Comparison of ENCODE assay signal across 11 cellular contexts in genomic region chr19:6532244-6532999, GRCh38. TPM values are rescaled to one million over a fixed set of nuclear protein-coding genes. Genes with fewer than 3 reads are reported as not detected.
DNase-seq lines count a peak whose midpoint lies in the region; ATAC-seq lines count a peak whose summit lies in the region.
"Had no signal": no experiment of that assay in that cellular context is flagged by ENCODE, and none has a peak within 500 bp of the region (broad histone marks: within the 10 kb centered on the region; RNA-seq: fewer than 3 reads in every experiment).

No MANE protein-coding gene starts in this region.

- no peaks in the 10 kb centered on the region for H3K36me3 ChIP-seq in CD8-positive, alpha-beta memory T cell (ENCODE audit: insufficient read depth, low read length)
- H3K36me3 ChIP-seq in HUES6 (ENCODE audit: control insufficient read depth, insufficient read depth, low read length): peaks cover 14% of the 10 kb centered on the region; the same call in 1 of the 2 replicates

- H3K9ac ChIP-seq in HUES6 (ENCODE audit: low read length): peak overlapping the region; percentile 80

- peaks cover 0 to 2% (median 0%) of the 10 kb centered on the region in 5 donors for H3K9me3 Mint-ChIP-seq in CD8-positive, alpha-beta memory T cell
- H3K9me3 Mint-ChIP-seq in activated CD8-positive, alpha-beta memory T cell treated with anti-CD3 and anti-CD28 coated beads, Interleukin-2, amount 10 ng/mL, durations not matched to agents 7 days and 5 days (ENCODE audit: low read depth): no peaks in the 10 kb centered on the region
- no peaks in the 10 kb centered on the region for H3K9me3 Mint-ChIP-seq in memory B cell

- peaks cover 9% of the 10 kb centered on the region for H3K27me3 ChIP-seq in CD8-positive, alpha-beta memory T cell (ENCODE audit: insufficient read depth, low read length, poor library complexity, severe bottlenecking)
- peaks cover 48% of the 10 kb centered on the region for H3K27me3 ChIP-seq in HUES6 (ENCODE audit: control insufficient read depth, insufficient read depth, low read length)

- peaks cover 56 to 71% (median 64%) of the 10 kb centered on the region in 3 donors for H3K4me1 Mint-ChIP-seq in CD8-positive, alpha-beta memory T cell
- H3K4me1 Mint-ChIP-seq in activated CD8-positive, alpha-beta memory T cell treated with anti-CD3 and anti-CD28 coated beads, Interleukin-2, amount 10 ng/mL, durations not matched to agents 7 days and 5 days: peaks cover 53% of the 10 kb centered on the region
- H3K4me1 Mint-ChIP-seq in memory B cell: peaks cover 53% of the 10 kb centered on the region

- CTCF ChIA-PET in CD8-positive, alpha-beta memory T cell (lab: Charles Lee): interaction anchor here (1.3 kb wide), 1 partner anchor 10 kb away, joined by 3 read pairs; no protein-coding TSS in a partner anchor
- CTCF ChIA-PET in activated CD8-positive, alpha-beta memory T cell treated with anti-CD3 and anti-CD28 coated beads, Interleukin-2, amount 10 ng/mL, durations not matched to agents 7 days and 5 days (lab: Charles Lee): interaction anchor here (0.9 to 2.4 kb wide), 4 partner anchors 14 to 19 kb away, joined by 4 to 9 read pairs (median 6); no protein-coding TSS in a partner anchor

- H3K4me3 ChIP-seq in CD8-positive, alpha-beta memory T cell (ENCODE audit: low read length): peak overlapping the region; percentile 49
- peak overlapping the region; percentile 63 for H3K4me3 ChIP-seq in HUES6 (ENCODE audit: low read depth, low read length)

- H3K4me1 ChIP-seq in CD8-positive, alpha-beta memory T cell (ENCODE audit: insufficient read depth, low read length): peaks cover 47% of the 10 kb centered on the region
- H3K4me1 ChIP-seq in HUES6 (ENCODE audit: control insufficient read depth, insufficient read depth, low read length): peaks cover 35% of the 10 kb centered on the region

- H3K27ac Mint-ChIP-seq in CD8-positive, alpha-beta memory T cell: peak overlapping the region in 7 of 8 donors; percentile 39 to 97 (median 87)
- peak overlapping the region; percentile 55 for H3K27ac Mint-ChIP-seq in activated CD8-positive, alpha-beta memory T cell treated with anti-CD3 and anti-CD28 coated beads, Interleukin-2, amount 10 ng/mL, durations not matched to agents 7 days and 5 days
- H3K27ac Mint-ChIP-seq in memory B cell: peak overlapping the region; percentile 92

- peak overlapping the region; percentile 79 for H3K27ac ChIP-seq in CD8-positive, alpha-beta memory T cell (ENCODE audit: low read depth, low read length)
- no peak overlapping the region for H3K27ac ChIP-seq in HUES6 (ENCODE audit: low read depth, low read length)

- POLR2A ChIA-PET in CD8-positive, alpha-beta memory T cell (lab: Charles Lee): interaction anchor here (0.6 kb wide), 1 partner anchor 51 kb away, joined by 3 read pairs; the partner anchor contains the start of gene DENND1C

- DNase-seq in CD8-positive, alpha-beta memory T cell: peak in 1 of 5 donors; percentile 18
- peak; percentile 74 for DNase-seq in activated CD8-positive, alpha-beta memory T cell treated with anti-CD3 and anti-CD28 coated beads, Interleukin-2, amount 10 ng/mL, durations not matched to agents 7 days and 5 days
- peak; percentile 44 to 49 for DNase-seq in memory B cell (ENCODE audit: low spot score in 2 of 2)
- DNase-seq in NCI-H1694 (lab: John Stamatoyannopoulos, UW): no peak
- DNase-seq in RKO (ENCODE audit: low spot score): no peak
- DNase-seq: NCI-H2029 treated with DMSO at 0.1 percent for 48 hours had no signal

- no peaks in the 10 kb centered on the region for H3K9me3 ChIP-seq in CD8-positive, alpha-beta memory T cell (ENCODE audit: low read length)
- peaks cover 8% of the 10 kb centered on the region for H3K9me3 ChIP-seq in HUES6 (ENCODE audit: control insufficient read depth, insufficient read depth, low read depth, low read length)

- H3K4me3 Mint-ChIP-seq in CD8-positive, alpha-beta memory T cell: peak overlapping the region; percentile 82 to 96 (median 88)
- peak overlapping the region; percentile 79 for H3K4me3 Mint-ChIP-seq in activated CD8-positive, alpha-beta memory T cell treated with anti-CD3 and anti-CD28 coated beads, Interleukin-2, amount 10 ng/mL, durations not matched to agents 7 days and 5 days
- H3K4me3 Mint-ChIP-seq in memory B cell: peak overlapping the region; percentile 85

- peaks cover 0 to 14% (median 8%) of the 10 kb centered on the region in 3 donors for H3K36me3 Mint-ChIP-seq in CD8-positive, alpha-beta memory T cell
- H3K36me3 Mint-ChIP-seq in activated CD8-positive, alpha-beta memory T cell treated with anti-CD3 and anti-CD28 coated beads, Interleukin-2, amount 10 ng/mL, durations not matched to agents 7 days and 5 days: peaks cover 19% of the 10 kb centered on the region
- peaks cover 7% of the 10 kb centered on the region for H3K36me3 Mint-ChIP-seq in memory B cell

- H3K27me3 Mint-ChIP-seq in CD8-positive, alpha-beta memory T cell: peaks cover 21 to 30% of the 10 kb centered on the region in 2 donors
- H3K27me3 Mint-ChIP-seq in activated CD8-positive, alpha-beta memory T cell treated with anti-CD3 and anti-CD28 coated beads, Interleukin-2, amount 10 ng/mL, durations not matched to agents 7 days and 5 days: peaks cover 38% of the 10 kb centered on the region
- H3K27me3 Mint-ChIP-seq in memory B cell: peaks cover 1% of the 10 kb centered on the region

- peak; percentile 6 for ATAC-seq in activated CD8-positive, alpha-beta memory T cell treated with anti-CD3 and anti-CD28 coated beads, Interleukin-2, amount 10 ng/mL, durations not matched to agents 7 days and 5 days
- ATAC-seq in memory B cell (ENCODE audit: low read depth): peak; percentile 9
- ATAC-seq in GM18873 (IDR thresholded peaks at IDR 0.05; ENCODE audit: low FRiP score, unreplicated experiment): no peak
- ATAC-seq in HG03521 (IDR thresholded peaks at IDR 0.05; ENCODE audit: unreplicated experiment): no peak

RNA-seq across cellular contexts. Expression of gene TNFSF9, which starts 1.6 kb away (rescaled TPM):
- total RNA-seq in CD8-positive, alpha-beta memory T cell: 10 to 100 TPM; 11.3 to 12.1 TPM
- polyA plus RNA-seq in CD8-positive, alpha-beta memory T cell: 4.5 TPM
- total RNA-seq in activated CD8-positive, alpha-beta memory T cell treated with anti-CD3 and anti-CD28 coated beads, Interleukin-2, amount 10 ng/mL, durations not matched to agents 7 days and 5 days: 10 to 100 TPM in 1 of 2 experiments, 1 to 10 TPM in 1; 4.7 to 18.5 TPM
- total RNA-seq: cardiac septum had no signal

RNA-seq across cellular contexts. Expression of gene TUBB4A, which starts 30.3 kb away (rescaled TPM):
- 1 to 10 TPM; 7.1 to 8.9 TPM for total RNA-seq in CD8-positive, alpha-beta memory T cell
- polyA plus RNA-seq in CD8-positive, alpha-beta memory T cell: 5.9 TPM
- total RNA-seq in activated CD8-positive, alpha-beta memory T cell treated with anti-CD3 and anti-CD28 coated beads, Interleukin-2, amount 10 ng/mL, durations not matched to agents 7 days and 5 days: 1 to 10 TPM; 7.5 to 8.1 TPM
- total RNA-seq: osteocyte had no signal

RNA-seq across cellular contexts. Expression of gene DENND1C, which starts 50.8 kb away (rescaled TPM):
- 10 to 100 TPM; 51.9 to 55.1 TPM for total RNA-seq in CD8-positive, alpha-beta memory T cell
- polyA plus RNA-seq in CD8-positive, alpha-beta memory T cell: 93.2 TPM
- 100 to 1,000 TPM; 100 to 113 TPM for total RNA-seq in activated CD8-positive, alpha-beta memory T cell treated with anti-CD3 and anti-CD28 coated beads, Interleukin-2, amount 10 ng/mL, durations not matched to agents 7 days and 5 days
- total RNA-seq: osteocyte had no signal

RNA-seq across cellular contexts. Expression of gene CD70, which starts 58.5 kb away (rescaled TPM):
- total RNA-seq in CD8-positive, alpha-beta memory T cell: 10 to 100 TPM; 63.1 to 70.0 TPM
- 4.0 TPM for polyA plus RNA-seq in CD8-positive, alpha-beta memory T cell
- total RNA-seq in activated CD8-positive, alpha-beta memory T cell treated with anti-CD3 and anti-CD28 coated beads, Interleukin-2, amount 10 ng/mL, durations not matched to agents 7 days and 5 days: 100 to 1,000 TPM in 1 of 2 experiments, 10 to 100 TPM in 1; 74.3 to 184 TPM
- total RNA-seq: cardiac septum had no signal

Comparison
In these comparisons a context has a peak if more than half of its experiments do, and no peak if none do; other contexts are left out.
1. DNase-seq: peak in activated CD8-positive, alpha-beta memory T cell treated with anti-CD3 and anti-CD28 coated beads, Interleukin-2, amount 10 ng/mL, durations not matched to agents 7 days and 5 days (single experiment) and memory B cell (2 of 2); none in NCI-H1694 (single experiment) and RKO (single experiment).
2. ATAC-seq: peak in activated CD8-positive, alpha-beta memory T cell treated with anti-CD3 and anti-CD28 coated beads, Interleukin-2, amount 10 ng/mL, durations not matched to agents 7 days and 5 days (single experiment) and memory B cell (single experiment); none in GM18873 (single experiment) and HG03521 (single experiment).
3. Peak in every context shown above with its lines, with median percentiles within 50 percentile points of each other: H3K27ac Mint-ChIP-seq and H3K4me3 Mint-ChIP-seq.